Comparison of ENCODE assay signal across 1 cellular context in the genomic region with DNA sequence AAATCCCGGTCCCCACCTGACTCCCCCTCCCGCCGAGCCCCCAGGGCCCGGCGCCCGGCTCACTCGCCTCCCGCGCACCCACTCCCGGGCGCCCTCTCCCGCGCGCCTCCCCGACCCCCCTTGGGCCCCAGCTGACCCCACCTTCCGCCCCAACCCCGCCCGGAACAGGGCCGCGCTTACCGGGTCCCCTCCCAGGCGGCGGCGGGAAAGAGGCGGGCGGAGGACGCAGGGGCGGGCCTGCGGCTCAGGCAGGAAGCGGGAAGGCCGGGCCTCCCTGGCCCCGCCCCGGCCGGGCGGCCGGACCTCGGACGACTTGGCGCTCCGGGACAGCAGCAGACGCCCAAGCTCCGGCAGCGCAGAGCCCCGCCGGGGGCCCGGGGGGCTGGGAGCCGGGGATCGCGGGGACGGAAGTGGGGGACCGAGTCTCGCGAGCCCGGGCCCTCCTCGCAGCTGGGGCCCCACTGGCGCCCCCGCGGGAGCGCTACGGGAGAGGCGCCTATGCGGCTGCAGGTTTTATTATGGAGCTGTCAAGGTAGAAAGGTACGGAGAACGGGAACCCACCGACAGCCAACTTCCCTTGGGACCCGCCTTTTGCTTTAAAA.
TF ChIP-seq lines count a peak whose summit lies in the region.

A gene (minus strand): TSS at position 212 of the 602 bp plus-strand sequence. CDS start 15,905 bp downstream, outside the sequence.

TF ChIP-seq in HEK293, 187 proteins besides CTCF, POLR2A, EP300 and RAD21 (continued from another document):
- TF ChIP-seq, protein P1, sequence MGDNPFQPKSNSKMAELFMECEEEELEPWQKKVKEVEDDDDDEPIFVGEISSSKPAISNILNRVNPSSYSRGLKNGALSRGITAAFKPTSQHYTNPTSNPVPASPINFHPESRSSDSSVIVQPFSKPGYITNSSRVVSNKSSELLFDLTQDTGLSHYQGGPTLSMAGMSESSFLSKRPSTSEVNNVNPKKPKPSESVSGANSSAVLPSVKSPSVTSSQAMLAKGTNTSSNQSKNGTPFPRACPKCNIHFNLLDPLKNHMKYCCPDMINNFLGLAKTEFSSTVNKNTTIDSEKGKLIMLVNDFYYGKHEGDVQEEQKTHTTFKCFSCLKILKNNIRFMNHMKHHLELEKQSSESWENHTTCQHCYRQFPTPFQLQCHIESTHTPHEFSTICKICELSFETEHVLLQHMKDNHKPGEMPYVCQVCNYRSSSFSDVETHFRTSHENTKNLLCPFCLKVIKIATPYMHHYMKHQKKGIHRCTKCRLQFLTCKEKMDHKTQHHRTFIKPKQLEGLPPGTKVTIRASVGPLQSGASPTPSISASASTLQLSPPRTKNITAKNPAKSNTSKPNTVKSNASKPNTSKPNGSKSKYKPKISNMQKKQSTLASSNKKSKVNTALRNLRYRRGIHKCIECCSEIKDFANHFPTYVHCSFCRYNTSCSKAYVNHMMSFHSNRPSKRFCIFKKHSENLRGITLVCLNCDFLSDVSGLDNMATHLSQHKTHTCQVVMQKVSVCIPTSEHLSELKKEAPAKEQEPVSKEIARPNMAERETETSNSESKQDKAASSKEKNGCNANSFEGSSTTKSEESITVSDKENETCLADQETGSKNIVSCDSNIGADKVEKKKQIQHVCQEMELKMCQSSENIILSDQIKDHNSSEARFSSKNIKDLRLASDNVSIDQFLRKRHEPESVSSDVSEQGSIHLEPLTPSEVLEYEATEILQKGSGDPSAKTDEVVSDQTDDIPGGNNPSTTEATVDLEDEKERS (tag by site-specific recombination; IDR thresholded peaks at IDR 0.05), result no peak
- TF ChIP-seq ZNF701 (tag by site-specific recombination; IDR thresholded peaks at IDR 0.05), result no peak
- TF ChIP-seq, protein P2, sequence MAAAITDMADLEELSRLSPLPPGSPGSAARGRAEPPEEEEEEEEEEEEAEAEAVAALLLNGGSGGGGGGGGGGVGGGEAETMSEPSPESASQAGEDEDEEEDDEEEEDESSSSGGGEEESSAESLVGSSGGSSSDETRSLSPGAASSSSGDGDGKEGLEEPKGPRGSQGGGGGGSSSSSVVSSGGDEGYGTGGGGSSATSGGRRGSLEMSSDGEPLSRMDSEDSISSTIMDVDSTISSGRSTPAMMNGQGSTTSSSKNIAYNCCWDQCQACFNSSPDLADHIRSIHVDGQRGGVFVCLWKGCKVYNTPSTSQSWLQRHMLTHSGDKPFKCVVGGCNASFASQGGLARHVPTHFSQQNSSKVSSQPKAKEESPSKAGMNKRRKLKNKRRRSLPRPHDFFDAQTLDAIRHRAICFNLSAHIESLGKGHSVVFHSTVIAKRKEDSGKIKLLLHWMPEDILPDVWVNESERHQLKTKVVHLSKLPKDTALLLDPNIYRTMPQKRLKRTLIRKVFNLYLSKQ (tag by site-specific recombination; IDR thresholded peaks at IDR 0.05; ENCODE audit: borderline replicate concordance), result no peak
- TF ChIP-seq RBAK (tag by site-specific recombination; IDR thresholded peaks at IDR 0.05), result no peak
- no peak for TF ChIP-seq ZNF560 (tag by site-specific recombination; IDR thresholded peaks at IDR 0.05; ENCODE audit: borderline replicate concordance)
- TF ChIP-seq ZNF768 (tag by site-specific recombination; IDR thresholded peaks at IDR 0.05), result no peak
- TF ChIP-seq ZNF830 (tag by site-specific recombination; IDR thresholded peaks at IDR 0.05; ENCODE audit: low read depth), result no peak
- TF ChIP-seq ZNF48 (tag by site-specific recombination; IDR thresholded peaks at IDR 0.05), result no peak
- TF ChIP-seq ZNF221 (tag by site-specific recombination; IDR thresholded peaks at IDR 0.05; ENCODE audit: borderline replicate concordance), result no peak
- no peak for TF ChIP-seq ZNF112 (tag by site-specific recombination; IDR thresholded peaks at IDR 0.05)
- no peak for TF ChIP-seq ZNF16 (tag by site-specific recombination; IDR thresholded peaks at IDR 0.05; ENCODE audit: low read depth)
- TF ChIP-seq ZNF24 (tag by site-specific recombination; IDR thresholded peaks at IDR 0.05), result no peak
- TF ChIP-seq ZNF626 (tag by site-specific recombination; IDR thresholded peaks at IDR 0.05), result no peak
- TF ChIP-seq ZFHX2 (tag by site-specific recombination; conservative IDR thresholded peaks at IDR 0.05), result no peak
- TF ChIP-seq ZFP37 (tag by site-specific recombination; IDR thresholded peaks at IDR 0.05), result no peak
- TF ChIP-seq ZNF776 (tag by site-specific recombination; IDR thresholded peaks at IDR 0.05; ENCODE audit: borderline replicate concordance), result no peak
